ENCODE assay signal across 9 cellular contexts in the genomic region with DNA sequence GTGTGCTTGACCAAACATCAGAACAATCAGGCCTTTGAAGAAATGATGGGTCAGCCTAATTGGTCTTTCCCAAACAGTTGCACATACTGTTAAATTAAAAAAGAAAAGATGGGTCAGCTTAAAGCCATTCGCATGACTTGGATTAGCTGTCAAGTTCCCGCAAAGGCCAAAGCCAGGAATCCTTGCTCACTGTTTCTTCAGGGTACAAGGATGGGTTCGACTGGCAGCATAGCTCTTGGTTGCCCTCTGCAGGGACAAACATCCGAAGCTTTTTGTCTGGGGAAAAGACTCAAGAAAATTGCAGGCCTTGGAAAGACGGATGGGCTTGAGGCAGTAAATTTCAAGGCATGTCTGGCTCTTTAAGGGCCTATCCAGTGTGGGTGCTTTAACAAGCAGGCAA.
A peak's percentile ranks its signal among the peaks of the same experiment; 100 is the strongest.
DNase-seq lines count a peak whose midpoint lies in the region; ATAC-seq and TF ChIP-seq lines count a peak whose summit lies in the region.
"Had no signal": no experiment of that assay in that cellular context is flagged by ENCODE, and none has a peak within 500 bp of the region (broad histone marks: within the 10 kb centered on the region; RNA-seq: fewer than 3 reads in every experiment).

No MANE protein-coding gene starts in this region.

- no peak overlapping the region for H3K27ac Mint-ChIP-seq in neural crest cell (ENCODE audit: unreplicated experiment)

- H3K27me3 Mint-ChIP-seq in neural crest cell (ENCODE audit: low read depth) = no peaks in the 10 kb centered on the region

- no peak overlapping the region for H3K4me3 ChIP-seq in epithelial cell of proximal tubule (ENCODE audit: low read depth, low read length)
- H3K4me3 ChIP-seq: SK-N-MC had no signal

- TF ChIP-seq CTCF in epithelial cell of proximal tubule (conservative IDR thresholded peaks at IDR 0.05; ENCODE audit: low read depth, low read length) (peak; percentile 93), neural crest cell (conservative IDR thresholded peaks at IDR 0.05) (peak; percentile 71)

- no peak for ATAC-seq in HG03469 (IDR thresholded peaks at IDR 0.05; ENCODE audit: unreplicated experiment)
- ATAC-seq in HG03139 (IDR thresholded peaks at IDR 0.05; ENCODE audit: unreplicated experiment) = no peak
- ATAC-seq in HG03520 (IDR thresholded peaks at IDR 0.05; ENCODE audit: unreplicated experiment) = no peak

- peaks cover 27% of the 10 kb centered on the region for H3K9me3 Mint-ChIP-seq in neural crest cell

- H3K4me1 Mint-ChIP-seq in neural crest cell = peaks cover 28% of the 10 kb centered on the region

- peak; percentile 6 for DNase-seq in ELR (ENCODE audit: low read depth)
- peak; percentile 55 to 71 for DNase-seq in NCI-H524 (lab: John Stamatoyannopoulos, UW)
- DNase-seq in epithelial cell of proximal tubule (ENCODE audit: low read depth) = peak; percentile 27
- DNase-seq in neural crest cell (ENCODE audit: low read depth, low spot score) = peak; percentile 62
- no peak for DNase-seq in HuH-7.5 (ENCODE audit: low spot score)

- peaks cover 20% of the 10 kb centered on the region for H3K36me3 Mint-ChIP-seq in neural crest cell (ENCODE audit: low read depth)

- no peak overlapping the region for H3K4me3 Mint-ChIP-seq in neural crest cell
